ENCODE assay signal across 22 cellular contexts in the genomic region with DNA sequence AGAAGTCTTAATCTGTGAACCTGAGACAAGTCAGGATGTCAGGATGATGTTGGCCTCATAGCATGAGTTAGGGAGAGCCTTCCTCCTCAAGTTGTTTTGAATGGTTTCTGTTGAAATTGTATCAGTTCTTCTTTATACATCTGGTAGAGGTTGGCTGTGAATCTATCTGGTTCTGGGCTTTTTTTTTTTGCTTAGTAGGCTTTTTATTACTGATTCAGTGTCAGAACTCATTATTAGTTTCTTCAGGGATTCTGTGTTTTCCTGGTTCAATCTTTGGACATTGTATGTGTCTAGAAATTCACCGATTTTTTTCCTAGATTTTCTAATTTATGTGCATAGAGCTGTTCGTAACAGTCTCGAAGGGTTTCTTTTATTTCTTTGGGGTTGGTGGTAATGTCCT. TPM values are rescaled to one million over a fixed set of nuclear protein-coding genes. Genes with fewer than 3 reads are reported as not detected.
DNase-seq lines count a peak whose midpoint lies in the region; ATAC-seq, FAIRE-seq and TF ChIP-seq lines count a peak whose summit lies in the region.
"Had no signal": no experiment of that assay in that cellular context is flagged by ENCODE, and none has a peak within 500 bp of the region (broad histone marks: within the 10 kb centered on the region; RNA-seq: fewer than 3 reads in every experiment).

No MANE protein-coding gene starts in this region.

- POLR2A ChIA-PET in A549 (lab: Yijun Ruan, JAX) = no interaction called here
- POLR2A ChIA-PET in K562 (lab: Yijun Ruan, JAX) = no interaction called here

- in situ Hi-C loops in K562 (cut with MboI) = no loop called here

- no peak overlapping the region for H3K4me3 ChIP-seq in A549
- no peak overlapping the region for H3K4me3 ChIP-seq in K562
- H3K4me3 ChIP-seq: BLaER1 treated with 17β-estradiol and CSF1 and Interleukin-3, amounts not matched to agents 10 nM and 100 nM; GM12878 had no signal

- H3K27ac ChIP-seq in A549 (no peak overlapping the region), K562 (ENCODE audit: extremely low read depth, low read depth, low read length) (no peak overlapping the region)
- H3K27ac ChIP-seq: BLaER1 treated with 17β-estradiol and CSF1 and Interleukin-3, amounts not matched to agents 10 nM and 100 nM; C4-2B had no signal

- H3K9me1 ChIP-seq in K562 (ENCODE audit: control insufficient read depth, insufficient read depth, low read length) = no peaks in the 10 kb centered on the region

- H3K4me1 ChIP-seq in A549 (no peaks in the 10 kb centered on the region), K562 (replicated peaks in 1 of 2; ENCODE audit: control insufficient read depth in 2 of 2, insufficient read depth in 2 of 2, low read length in 2 of 2) (no peaks in the 10 kb centered on the region)
- H3K4me1 ChIP-seq: BLaER1 treated with 17β-estradiol and CSF1 and Interleukin-3, amounts not matched to agents 10 nM and 100 nM; Caco-2 had no signal

- TF ChIP-seq CTCF in A549 (IDR thresholded peaks at IDR 0.05) (no peak), K562 (IDR thresholded peaks at IDR 0.05 in 2 of 3, conservative IDR thresholded peaks at IDR 0.05 in 1 of 3; ENCODE audit: insufficient read depth in 2 of 3, low read depth in 1 of 3, low read length in 3 of 3) (no peak)

- FAIRE-seq in A549 (lab: Jason Lieb, UNC) = no peak
- peak; percentile 31 for FAIRE-seq in GM19239 (lab: Jason Lieb, UNC)
- no peak for FAIRE-seq in K562 (lab: Jason Lieb, UNC)
- FAIRE-seq: A204.1, D721Med, G401.6, GM12878, GM12892, GM18507 had no signal

- H3K4me2 ChIP-seq in A549 (no peak overlapping the region), K562 (ENCODE audit: insufficient read depth, low read length) (no peak overlapping the region)
- H3K4me2 ChIP-seq: BLaER1 treated with 17β-estradiol and CSF1 and Interleukin-3, amounts not matched to agents 10 nM and 100 nM had no signal

- H4K20me1 ChIP-seq in K562 (replicated peaks; ENCODE audit: control insufficient read depth, insufficient read depth, low read length) = no peaks in the 10 kb centered on the region
- H4K20me1 ChIP-seq: BLaER1 treated with 17β-estradiol and CSF1 and Interleukin-3, amounts not matched to agents 10 nM and 100 nM had no signal

- TF ChIP-seq POLR2A in A549 (IDR thresholded peaks at IDR 0.05; ENCODE audit: low read length) = no peak
- TF ChIP-seq POLR2A in K562 (conservative IDR thresholded peaks at IDR 0.05) = no peak

- no peak overlapping the region for H3K9ac ChIP-seq in K562 (ENCODE audit: insufficient read depth in 1 of 2, low read depth in 2 of 2, low read length in 2 of 2)
- H3K9ac ChIP-seq: BLaER1 treated with 17β-estradiol and CSF1 and Interleukin-3, amounts not matched to agents 10 nM and 100 nM had no signal

- CTCF ChIA-PET in A549 (lab: Yijun Ruan, JAX) = no interaction called here
- CTCF ChIA-PET in K562 (lab: Yijun Ruan, JAX; ENCODE audit: low intra/inter-chr PET ratio) = interaction anchor here (0.6 kb wide), 1 partner anchor 11 kb away, joined by 3 read pairs; no protein-coding TSS in a partner anchor

- H3K27me3 ChIP-seq in K562 (ENCODE audit: control insufficient read depth in 2 of 2, insufficient read depth in 2 of 2, low read length in 2 of 2) = no peaks in the 10 kb centered on the region
- H3K27me3 ChIP-seq: BLaER1 treated with 17β-estradiol and CSF1 and Interleukin-3, amounts not matched to agents 10 nM and 100 nM had no signal

- no peaks in the 10 kb centered on the region for H3K36me3 ChIP-seq in K562 (ENCODE audit: control insufficient read depth, insufficient read depth, low read length)
- H3K36me3 ChIP-seq: BLaER1 treated with 17β-estradiol and CSF1 and Interleukin-3, amounts not matched to agents 10 nM and 100 nM had no signal

- intact Hi-C loops in K562 (cut with micrococcal nuclease) = no loop called here
- intact Hi-C loops in posterior cingulate gyrus (cut with DNase I) = no loop called here

- H3K79me2 ChIP-seq in K562 (ENCODE audit: control insufficient read depth, insufficient read depth, low read length) = no peaks in the 10 kb centered on the region

- TF ChIP-seq RAD21 in A549 (conservative IDR thresholded peaks at IDR 0.05 in 1 of 2, IDR thresholded peaks at IDR 0.05 in 1 of 2) (no peak), K562 (CRISPR knock-in tag; conservative IDR thresholded peaks at IDR 0.05 in 1 of 2, IDR thresholded peaks at IDR 0.05 in 1 of 2) (no peak)

- no peak overlapping the region for H2AFZ ChIP-seq in K562 (ENCODE audit: low read depth, low read length)

- H3K9me3 ChIP-seq in A549 (no peaks in the 10 kb centered on the region), K562 (replicated peaks; ENCODE audit: control insufficient read depth, insufficient read depth, low read depth, low read length) (no peaks in the 10 kb centered on the region)
- H3K9me3 ChIP-seq: Caco-2 had no signal

- no peak for ATAC-seq in A549
- no peak for ATAC-seq in K562
- no peak for ATAC-seq in GM18907 (IDR thresholded peaks at IDR 0.05; ENCODE audit: unreplicated experiment)
- ATAC-seq: CD8-positive, alpha-beta T cell; GM12878 had no signal

- no peak for DNase-seq in A549 (ENCODE audit: low read depth in 1 of 2, low spot score in 1 of 2)
- no peak for DNase-seq in GM19239 (ENCODE audit: insufficient read length, low spot score)
- DNase-seq in K562 (ENCODE audit: extremely low read depth in 1 of 4, low spot score in 3 of 4) = no peak
- no peak for DNase-seq in stimulated activated CD4-positive, alpha-beta T cell treated with anti-CD3 and anti-CD28 coated beads, Interleukin-15, amount 100 ng/mL, for 24 hours
- DNase-seq in posterior cingulate gyrus = no peak
- DNase-seq: 8988T; AML-193; Caco-2; Calu3; CD4-positive, alpha-beta T cell; CD8-positive, alpha-beta T cell; DMS79 treated with DMSO at 0.1 percent for 48 hours; GF-D8 had no signal

- no TSS peak for BruUV-seq in K562 (replicated peaks; lab: Mats Ljungman, UMichigan)

- no peak for TF ChIP-seq EP300 in A549 (IDR thresholded peaks at IDR 0.05)
- TF ChIP-seq EP300 in K562 (IDR thresholded peaks at IDR 0.05; ENCODE audit: low read length) = no peak

- WGBS in A549 (ENCODE audit: missing lambda C conversion rate) = 20% methylated on average over 3 of the region's 3 CpGs
- 42% methylated on average over 3 of the region's 3 CpGs for WGBS in K562 (ENCODE audit: insufficient coverage, low coverage, missing lambda C conversion rate)

TF ChIP-seq in A549, 52 proteins besides CTCF, POLR2A, EP300 and RAD21:
- TF ChIP-seq JUN (IDR thresholded peaks at IDR 0.05) (no peak), MAFK (IDR thresholded peaks at IDR 0.05; ENCODE audit: partially characterized antibody) (peak; percentile 18)

TF ChIP-seq in K562, 482 proteins besides CTCF, POLR2A, EP300 and RAD21:
- TF ChIP-seq NFIC (IDR thresholded peaks at IDR 0.05) = no peak
- TF ChIP-seq SAFB2 (IDR thresholded peaks at IDR 0.05; ENCODE audit: borderline replicate concordance, low read depth, low read length, severe bottlenecking) = no peak
- TF ChIP-seq, protein P1, sequence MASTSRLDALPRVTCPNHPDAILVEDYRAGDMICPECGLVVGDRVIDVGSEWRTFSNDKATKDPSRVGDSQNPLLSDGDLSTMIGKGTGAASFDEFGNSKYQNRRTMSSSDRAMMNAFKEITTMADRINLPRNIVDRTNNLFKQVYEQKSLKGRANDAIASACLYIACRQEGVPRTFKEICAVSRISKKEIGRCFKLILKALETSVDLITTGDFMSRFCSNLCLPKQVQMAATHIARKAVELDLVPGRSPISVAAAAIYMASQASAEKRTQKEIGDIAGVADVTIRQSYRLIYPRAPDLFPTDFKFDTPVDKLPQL (IDR thresholded peaks at IDR 0.05; ENCODE audit: extremely low read depth, insufficient read length) = no peak
- TF ChIP-seq ZNF316 (IDR thresholded peaks at IDR 0.05) = peak; percentile 63
- TF ChIP-seq MAFF (IDR thresholded peaks at IDR 0.05; ENCODE audit: low read length) = 0 out of 2 replicates have a peak, but pooled peaks have one; percentile 3
- TF ChIP-seq C11orf30 (IDR thresholded peaks at IDR 0.05; ENCODE audit: low read depth) = peak; percentile 29; the same call in 1 of the 2 replicates

RNA-seq across cellular contexts. Expression of a gene that starts 14.9 kb away (rescaled TPM):
- polyA plus RNA-seq in A549 (2011; rRNA removed) = 4.2 and 5.1 TPM in 2 replicates
- polyA plus RNA-seq in A549 (2012; cell fraction: cytosol; rRNA removed) = 0.90 and 0.96 TPM in 2 replicates
- 0.72 and 0.94 TPM in 2 replicates for polyA plus RNA-seq in A549 (2012; cell fraction: nucleus; rRNA removed)
- 2.7 to 2.8 TPM (median 2.8 TPM) in 3 replicates for polyA plus RNA-seq in A549 (2017; fragmentation: RNase III; extraction: RNeasy Plus Mini Kit Qiagen cat#74134 plus additional on column Dnase treatment)
- 4.4 and 4.5 TPM in 2 replicates for polyA minus RNA-seq in A549 (2011; rRNA and poly(A)+ RNA removed)
- total RNA-seq in K562 (2011; cell fraction: chromatin; rRNA removed; ENCODE audit: low replicate concordance) = 7.3 and 11.6 TPM in 2 replicates
- 5.5 and 5.8 TPM in 2 replicates for total RNA-seq in K562 (2011; cell fraction: nucleolus; rRNA removed)
- total RNA-seq in K562 (2011; cell fraction: nucleoplasm; rRNA removed) = 4.9 and 7.0 TPM in 2 replicates
- 7.0 and 8.1 TPM in 2 replicates for total RNA-seq in K562 (2014; rRNA removed)
- total RNA-seq in K562 (2014; rRNA removed; fragmentation: Illumina TruSeq; extraction: Trizol) = 9.0 and 9.1 TPM in 2 replicates
- 7.1 and 7.5 TPM in 2 replicates for total RNA-seq in K562 (2015; rRNA removed; fragmentation: Illumina TruSeq; extraction: Trizol)
- 8.8 and 9.6 TPM in 2 replicates for total RNA-seq in K562 (2021)
- 1.9 and 8.1 TPM in 2 replicates for polyA plus RNA-seq in K562 (2011; rRNA removed)
- 0.63 and 4.4 TPM in 2 replicates for polyA plus RNA-seq in K562 (2011; cell fraction: cytosol; rRNA removed)
- polyA plus RNA-seq in K562 (2011; cell fraction: nucleus; rRNA removed) = 0.56 and 2.9 TPM in 2 replicates
- polyA plus RNA-seq in K562 (2012) = 6.6 and 7.7 TPM in 2 replicates
- polyA plus RNA-seq in K562 (2014; fragmentation: Illumina TruSeq; extraction: Trizol) = 7.8 and 8.1 TPM in 2 replicates
- 1 to 10 TPM; 1.5 to 1.6 TPM for polyA plus RNA-seq in K562 (2014; fragmentation: Nextera tagmentation; extraction: Ambion mirVana)
- polyA plus RNA-seq in K562 (2014; rRNA removed) = 5.3 and 5.6 TPM in 2 replicates
- 2.8 and 16.1 TPM in 2 replicates for polyA minus RNA-seq in K562 (2011; rRNA and poly(A)+ RNA removed)
- 5.3 TPM in 1 of 2 replicates, not detected in the other for polyA minus RNA-seq in K562 (2011; cell fraction: cytosol; rRNA and poly(A)+ RNA removed)
- 1.6 and 5.0 TPM in 2 replicates for polyA minus RNA-seq in K562 (2011; cell fraction: nucleus; rRNA and poly(A)+ RNA removed)
